Comparison of ENCODE assay signal across 8 cellular contexts in genomic region chr12:102816816-102817434, GRCh38.
DNase-seq lines count a peak whose midpoint lies in the region; ATAC-seq and TF ChIP-seq lines count a peak whose summit lies in the region.

No MANE protein-coding gene starts in this region.

- no peaks in the 10 kb centered on the region for H3K36me3 ChIP-seq in left lung

- ATAC-seq in left lung: peak; percentile 91
- no peak for ATAC-seq in HG03342 (IDR thresholded peaks at IDR 0.05; ENCODE audit: unreplicated experiment)
- no peak for ATAC-seq in GM21825 (IDR thresholded peaks at IDR 0.05; ENCODE audit: unreplicated experiment)

- H3K4me3 ChIP-seq in left lung: no peak overlapping the region

- no peaks in the 10 kb centered on the region for H3K4me1 ChIP-seq in left lung

- DNase-seq in A172 (ENCODE audit: low spot score) (peak; percentile 13), NAMALWA (ENCODE audit: low spot score) (peak; percentile 47), amniotic stem cell (lab: John Stamatoyannopoulos, UW) (peak; percentile 20), left lung (no peak)
- DNase-seq in effector CD8-positive, alpha-beta T cell (lab: John Stamatoyannopoulos, UW): no peak

- intact Hi-C loops in left lung (cut with DNase I): no loop called here

- TF ChIP-seq CTCF in GM12874 (IDR thresholded peaks at IDR 0.05; ENCODE audit: insufficient read depth, low read depth, low read length) (peak; percentile 56), left lung (IDR thresholded peaks at IDR 0.05) (peak; percentile 48 to 67)

- H3K9me3 ChIP-seq in left lung: no peaks in the 10 kb centered on the region

- no peak overlapping the region for H3K27ac ChIP-seq in left lung

- H3K27me3 ChIP-seq in left lung: peaks cover 0 to 10% of the 10 kb centered on the region in 2 donors

Comparison
In these comparisons a context has a peak if more than half of its experiments do, and no peak if none do; other contexts are left out.
1. DNase-seq: peak in A172 (single experiment), NAMALWA (single experiment) and amniotic stem cell (single experiment); none in left lung (0 of 2) and effector CD8-positive, alpha-beta T cell (single experiment).